34 cellular contexts compared by ENCODE assay signal in the genomic region with DNA sequence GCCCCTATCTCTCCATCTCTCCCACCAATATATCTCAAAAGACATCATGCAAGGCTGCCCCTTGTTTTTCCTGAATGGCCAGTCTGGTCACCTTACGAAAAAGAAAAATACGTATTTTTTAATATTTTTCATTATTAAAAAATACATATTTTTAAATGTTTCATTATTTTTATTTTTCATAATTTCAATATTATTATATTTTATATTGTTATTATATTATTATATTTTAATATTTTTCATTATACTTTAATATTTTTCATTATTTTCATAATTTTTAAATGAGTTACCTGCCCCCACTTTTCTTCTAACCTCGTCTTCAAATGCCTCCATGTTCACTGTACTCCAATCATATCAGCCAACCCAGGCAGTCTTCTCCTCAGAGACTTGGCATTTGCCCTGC.
"Had no signal": no experiment of that assay in that cellular context is flagged by ENCODE, and none has a peak within 500 bp of the region (broad histone marks: within the 10 kb centered on the region; RNA-seq: fewer than 3 reads in every experiment).

No MANE protein-coding gene starts in this region.

- H3K27ac Mint-ChIP-seq: activated CD4-positive, alpha-beta memory T cell treated with anti-CD3 and anti-CD28 coated beads for 36 hours; activated CD4-positive, alpha-beta T cell treated with anti-CD3 and anti-CD28 coated beads for 36 hours; activated CD4-positive, alpha-beta T cell treated with anti-CD3 and anti-CD28 coated beads, Interleukin-2, amount 10 ng/mL, durations not matched to agents 24 days and 14 days; activated CD8-positive, alpha-beta memory T cell treated with anti-CD3 and anti-CD28 coated beads, Interleukin-2, amount 10 ng/mL, durations not matched to agents 7 days and 5 days; activated CD8-positive, alpha-beta T cell treated with anti-CD3 and anti-CD28 coated beads, Interleukin-2, amount 10 ng/mL, durations not matched to agents 7 days and 5 days; activated naive CD4-positive, alpha-beta T cell treated with anti-CD3 and anti-CD28 coated beads, Interleukin-2, amount 10 ng/mL, durations not matched to agents 7 days and 5 days; activated naive CD4-positive, alpha-beta T cell treated with anti-CD3 and anti-CD28 coated beads, Interleukin-2, amount 50 U/mL, for 72 hours; activated naive CD8-positive, alpha-beta T cell treated with anti-CD3 and anti-CD28 coated beads, Interleukin-2, amount 10 ng/mL, durations not matched to agents 7 days and 5 days; activated T-helper 1 cell treated with anti-CD3 and anti-CD28 coated beads, Interleukin-12 subunit alpha, Interleukin-12 subunit beta, Interleukin-2, Interleukin-4 antibody, amounts not matched to agents 30 ng/mL and 10 ng/mL and 1 ng/mL, durations not matched to agents 14 hours and 24 hours and 36 hours; activated T-helper 2 cell treated with anti-CD3 and anti-CD28 coated beads, Interferon-gamma antibody, Interleukin-2, Interleukin-4, amounts not matched to agents 10 μg/mL and 5 μg/mL and 100 μg/mL, durations not matched to agents 14 hours and 24 hours and 36 hours; brain; dendritic cell treated with granulocyte-macrophage colony-stimulating factor and Interleukin-4, amounts not matched to agents 40 ng/mL and 50 ng/mL, for 4 days; endodermal cell had no signal

- H3K27me3 Mint-ChIP-seq: activated CD4-positive, alpha-beta T cell treated with anti-CD3 and anti-CD28 coated beads, Interleukin-2, amount 10 ng/mL, durations not matched to agents 24 days and 14 days; activated CD8-positive, alpha-beta memory T cell treated with anti-CD3 and anti-CD28 coated beads, Interleukin-2, amount 10 ng/mL, durations not matched to agents 7 days and 5 days; activated naive CD4-positive, alpha-beta T cell treated with anti-CD3 and anti-CD28 coated beads, Interleukin-2, amount 10 ng/mL, durations not matched to agents 7 days and 5 days; activated naive CD8-positive, alpha-beta T cell treated with anti-CD3 and anti-CD28 coated beads, Interleukin-2, amount 10 ng/mL, durations not matched to agents 7 days and 5 days; dendritic cell treated with granulocyte-macrophage colony-stimulating factor and Interleukin-4, amounts not matched to agents 40 ng/mL and 50 ng/mL, for 4 days had no signal

- H3K4me3 Mint-ChIP-seq: activated CD4-positive, alpha-beta memory T cell treated with anti-CD3 and anti-CD28 coated beads for 36 hours; activated CD4-positive, alpha-beta T cell treated with anti-CD3 and anti-CD28 coated beads for 36 hours; activated CD4-positive, alpha-beta T cell treated with anti-CD3 and anti-CD28 coated beads, Interleukin-2, amount 10 ng/mL, durations not matched to agents 24 days and 14 days; activated CD8-positive, alpha-beta memory T cell treated with anti-CD3 and anti-CD28 coated beads, Interleukin-2, amount 10 ng/mL, durations not matched to agents 7 days and 5 days; activated CD8-positive, alpha-beta T cell treated with anti-CD3 and anti-CD28 coated beads, Interleukin-2, amount 10 ng/mL, durations not matched to agents 7 days and 5 days; activated naive CD4-positive, alpha-beta T cell treated with anti-CD3 and anti-CD28 coated beads, Interleukin-2, amount 10 ng/mL, durations not matched to agents 7 days and 5 days; activated naive CD8-positive, alpha-beta T cell treated with anti-CD3 and anti-CD28 coated beads, Interleukin-2, amount 10 ng/mL, durations not matched to agents 7 days and 5 days; activated T-helper 1 cell treated with anti-CD3 and anti-CD28 coated beads, Interleukin-12 subunit alpha, Interleukin-12 subunit beta, Interleukin-2, Interleukin-4 antibody, amounts not matched to agents 30 ng/mL and 10 ng/mL and 1 ng/mL, durations not matched to agents 14 hours and 24 hours and 36 hours; brain; dendritic cell treated with granulocyte-macrophage colony-stimulating factor and Interleukin-4, amounts not matched to agents 40 ng/mL and 50 ng/mL, for 4 days; endodermal cell had no signal

- H3K9me3 Mint-ChIP-seq: activated CD4-positive, alpha-beta memory T cell treated with anti-CD3 and anti-CD28 coated beads for 36 hours; activated CD4-positive, alpha-beta T cell treated with anti-CD3 and anti-CD28 coated beads, Interleukin-2, amount 10 ng/mL, durations not matched to agents 24 days and 14 days; activated naive CD4-positive, alpha-beta T cell treated with anti-CD3 and anti-CD28 coated beads, Interleukin-2, amount 10 ng/mL, durations not matched to agents 7 days and 5 days; activated naive CD4-positive, alpha-beta T cell treated with anti-CD3 and anti-CD28 coated beads, Interleukin-2, amount 50 U/mL, for 72 hours; activated T-helper 1 cell treated with anti-CD3 and anti-CD28 coated beads, Interleukin-12 subunit alpha, Interleukin-12 subunit beta, Interleukin-2, Interleukin-4 antibody, amounts not matched to agents 30 ng/mL and 10 ng/mL and 1 ng/mL, durations not matched to agents 14 hours and 24 hours and 36 hours; dendritic cell treated with granulocyte-macrophage colony-stimulating factor and Interleukin-4, amounts not matched to agents 40 ng/mL and 50 ng/mL, for 4 days had no signal

- H3K9me3 ChIP-seq: ascending aorta, breast epithelium, esophagus muscularis mucosa had no signal

- H3K4me1 ChIP-seq: ascending aorta, breast epithelium, esophagus muscularis mucosa had no signal

- H3K36me3 Mint-ChIP-seq: activated CD4-positive, alpha-beta memory T cell treated with anti-CD3 and anti-CD28 coated beads for 36 hours; activated CD8-positive, alpha-beta memory T cell treated with anti-CD3 and anti-CD28 coated beads, Interleukin-2, amount 10 ng/mL, durations not matched to agents 7 days and 5 days; activated naive CD4-positive, alpha-beta T cell treated with anti-CD3 and anti-CD28 coated beads, Interleukin-2, amount 10 ng/mL, durations not matched to agents 7 days and 5 days; activated naive CD4-positive, alpha-beta T cell treated with anti-CD3 and anti-CD28 coated beads, Interleukin-2, amount 50 U/mL, for 72 hours; activated naive CD8-positive, alpha-beta T cell treated with anti-CD3 and anti-CD28 coated beads, Interleukin-2, amount 10 ng/mL, durations not matched to agents 7 days and 5 days; brain had no signal

- H3K4me1 Mint-ChIP-seq: activated CD4-positive, alpha-beta T cell treated with anti-CD3 and anti-CD28 coated beads for 36 hours; activated CD4-positive, alpha-beta T cell treated with anti-CD3 and anti-CD28 coated beads, Interleukin-2, amount 10 ng/mL, durations not matched to agents 24 days and 14 days; activated CD8-positive, alpha-beta memory T cell treated with anti-CD3 and anti-CD28 coated beads, Interleukin-2, amount 10 ng/mL, durations not matched to agents 7 days and 5 days; activated naive CD4-positive, alpha-beta T cell treated with anti-CD3 and anti-CD28 coated beads, Interleukin-2, amount 10 ng/mL, durations not matched to agents 7 days and 5 days; activated naive CD8-positive, alpha-beta T cell treated with anti-CD3 and anti-CD28 coated beads, Interleukin-2, amount 10 ng/mL, durations not matched to agents 7 days and 5 days; brain had no signal

- H3K4me3 ChIP-seq: ascending aorta, breast epithelium, cardiac muscle cell, coronary artery, dorsolateral prefrontal cortex, esophagus muscularis mucosa had no signal

- H3K27me3 ChIP-seq: ascending aorta, breast epithelium, cardiac muscle cell, esophagus muscularis mucosa had no signal

- DNase-seq: activated CD4-positive, alpha-beta memory T cell treated with anti-CD3 and anti-CD28 coated beads for 36 hours; activated CD4-positive, alpha-beta T cell treated with anti-CD3 and anti-CD28 coated beads for 36 hours; activated CD4-positive, alpha-beta T cell treated with anti-CD3 and anti-CD28 coated beads, Interleukin-2, amount 10 ng/mL, durations not matched to agents 24 days and 14 days; activated CD4-positive, CD25-positive, alpha-beta regulatory T cell; activated CD4-positive, CD25-positive, alpha-beta regulatory T cell treated with anti-CD3 and anti-CD28 coated beads, Interleukin-2, amount 50 U/mL, for 72 hours; activated CD8-positive, alpha-beta memory T cell treated with anti-CD3 and anti-CD28 coated beads, Interleukin-2, amount 10 ng/mL, durations not matched to agents 7 days and 5 days; activated CD8-positive, alpha-beta memory T cell treated with anti-CD3 and anti-CD28 coated beads, Interleukin-2, amount 50 U/mL, for 4 hours; activated CD8-positive, alpha-beta T cell treated with anti-CD3 and anti-CD28 coated beads, Interleukin-2, amount 10 ng/mL, durations not matched to agents 7 days and 5 days; activated effector memory CD4-positive, alpha-beta T cell treated with anti-CD3 and anti-CD28 coated beads, Interleukin-2, amount 50 U/mL, for 16 hours; activated naive CD4-positive, alpha-beta T cell; activated naive CD4-positive, alpha-beta T cell treated with anti-CD3 and anti-CD28 coated beads, Interleukin-2, amount 10 ng/mL, durations not matched to agents 7 days and 5 days; activated naive CD8-positive, alpha-beta T cell treated with anti-CD3 and anti-CD28 coated beads, Interleukin-2, amount 10 ng/mL, durations not matched to agents 7 days and 5 days; activated T-cell treated with anti-CD3 and anti-CD28 coated beads, Interleukin-2, amount 50 U/mL, for 1 hour; activated T-cell treated with anti-CD3 and anti-CD28 coated beads, Interleukin-2, amount 50 U/mL, for 48 hours; central memory CD4-positive, alpha-beta T cell; cerebellar nuclear complex; dorsolateral prefrontal cortex; effector memory CD4-positive, alpha-beta T cell; endodermal cell; erythroblast; foreskin melanocyte; head of caudate nucleus; T-helper 2 cell; WERI-Rb-1 had no signal

- ATAC-seq: activated CD4-positive, alpha-beta T cell treated with anti-CD3 and anti-CD28 coated beads for 36 hours; activated CD8-positive, alpha-beta memory T cell treated with anti-CD3 and anti-CD28 coated beads, Interleukin-2, amount 10 ng/mL, durations not matched to agents 7 days and 5 days; activated CD8-positive, alpha-beta T cell treated with anti-CD3 and anti-CD28 coated beads, Interleukin-2, amount 10 ng/mL, durations not matched to agents 7 days and 5 days; activated naive CD4-positive, alpha-beta T cell treated with anti-CD3 and anti-CD28 coated beads, Interleukin-2, amount 50 U/mL, for 72 hours had no signal

- H3K36me3 ChIP-seq: ascending aorta, breast epithelium, cardiac muscle cell, esophagus muscularis mucosa, WERI-Rb-1 had no signal

- H3K27ac ChIP-seq: ascending aorta, breast epithelium, cardiac muscle cell, coronary artery, dorsolateral prefrontal cortex, esophagus muscularis mucosa, WERI-Rb-1 had no signal
